In the genomic region with DNA sequence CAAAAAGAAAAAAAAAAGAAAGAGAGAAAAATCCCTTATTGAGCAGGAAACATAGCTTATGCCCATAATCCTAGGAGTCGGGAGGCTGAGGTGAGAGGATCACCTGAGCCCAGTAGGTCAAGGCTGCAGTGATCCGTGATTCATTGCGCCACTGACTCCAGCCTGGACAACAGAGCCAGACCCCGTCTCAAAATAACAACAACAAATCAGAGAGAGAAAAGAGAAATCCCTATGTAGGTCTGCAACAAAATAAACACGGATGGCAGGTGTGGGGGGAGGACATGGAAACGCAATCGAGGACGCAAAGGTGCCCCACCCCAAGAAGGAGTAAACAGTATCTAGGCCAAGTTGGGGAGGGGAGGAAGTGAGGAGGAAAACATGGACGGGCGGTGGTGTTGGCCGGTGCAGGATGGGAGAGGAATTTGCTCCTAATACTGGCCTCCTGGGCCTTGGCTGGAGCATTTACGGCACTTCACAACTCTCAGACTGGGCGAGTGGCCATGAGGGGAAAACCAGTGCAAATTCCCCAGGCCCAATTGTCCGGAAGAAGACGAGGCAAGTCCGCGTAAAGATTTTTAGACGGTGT, we compare ENCODE assay signal across 1 cellular context.
TF ChIP-seq lines count a peak whose summit lies in the region.

No MANE protein-coding gene starts in this region.

TF ChIP-seq in HepG2, 621 proteins besides CTCF, POLR2A, EP300 and RAD21:
- TF ChIP-seq SMAD1 (CRISPR knock-in tag; IDR thresholded peaks at IDR 0.05; ENCODE audit: borderline replicate concordance, low read depth) (peak; percentile 6; the same call in 1 of the 2 replicates), NCOA1 (CRISPR knock-in tag; IDR thresholded peaks at IDR 0.05) (0 out of 2 replicates have a peak, but pooled peaks have one; percentile 1), ZSCAN30 (CRISPR knock-in tag; IDR thresholded peaks at IDR 0.05) (0 out of 2 replicates have a peak, but pooled peaks have one; percentile 12), ZNF121 (CRISPR knock-in tag; IDR thresholded peaks at IDR 0.05) (peak; percentile 96), ZNF615 (CRISPR knock-in tag; IDR thresholded peaks at IDR 0.05; ENCODE audit: borderline replicate concordance) (peak; percentile 11; the same call in 1 of the 2 replicates), NR1H2 (CRISPR knock-in tag; IDR thresholded peaks at IDR 0.05; ENCODE audit: borderline replicate concordance, low read depth) (no peak), MED8 (CRISPR knock-in tag; IDR thresholded peaks at IDR 0.05; ENCODE audit: insufficient replicate concordance) (no peak), ZNF484 (CRISPR knock-in tag; IDR thresholded peaks at IDR 0.05; ENCODE audit: borderline replicate concordance, low read depth) (no peak), KMT2A (CRISPR knock-in tag; IDR thresholded peaks at IDR 0.05) (0 out of 2 replicates have a peak, but pooled peaks have one; percentile 12)
- TF ChIP-seq, protein P1, sequence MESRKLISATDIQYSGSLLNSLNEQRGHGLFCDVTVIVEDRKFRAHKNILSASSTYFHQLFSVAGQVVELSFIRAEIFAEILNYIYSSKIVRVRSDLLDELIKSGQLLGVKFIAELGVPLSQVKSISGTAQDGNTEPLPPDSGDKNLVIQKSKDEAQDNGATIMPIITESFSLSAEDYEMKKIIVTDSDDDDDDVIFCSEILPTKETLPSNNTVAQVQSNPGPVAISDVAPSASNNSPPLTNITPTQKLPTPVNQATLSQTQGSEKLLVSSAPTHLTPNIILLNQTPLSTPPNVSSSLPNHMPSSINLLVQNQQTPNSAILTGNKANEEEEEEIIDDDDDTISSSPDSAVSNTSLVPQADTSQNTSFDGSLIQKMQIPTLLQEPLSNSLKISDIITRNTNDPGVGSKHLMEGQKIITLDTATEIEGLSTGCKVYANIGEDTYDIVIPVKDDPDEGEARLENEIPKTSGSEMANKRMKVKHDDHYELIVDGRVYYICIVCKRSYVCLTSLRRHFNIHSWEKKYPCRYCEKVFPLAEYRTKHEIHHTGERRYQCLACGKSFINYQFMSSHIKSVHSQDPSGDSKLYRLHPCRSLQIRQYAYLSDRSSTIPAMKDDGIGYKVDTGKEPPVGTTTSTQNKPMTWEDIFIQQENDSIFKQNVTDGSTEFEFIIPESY (CRISPR knock-in tag; IDR thresholded peaks at IDR 0.05) = 0 out of 2 replicates have a peak, but pooled peaks have one; percentile 45
TF ChIP-seq in HepG2: peak in this region for 7.
